30 cellular contexts compared by ENCODE assay signal in genomic region chr3:56296361-56296760, GRCh38.
"Had no signal": no experiment of that assay in that cellular context is flagged by ENCODE, and none has a peak within 500 bp of the region (broad histone marks: within the 10 kb centered on the region; RNA-seq: fewer than 3 reads in every experiment).

No MANE protein-coding gene starts in this region.

- DNase-seq: colonic mucosa; dermis blood vessel endothelial cell; effector memory CD4-positive, alpha-beta T cell; erythroblast; esophagus squamous epithelium; foreskin melanocyte; glutamatergic neuron; heart right ventricle; kidney; mucosa of descending colon; naive thymus-derived CD8-positive, alpha-beta T cell; pancreas; retina; right lobe of liver; stimulated activated CD4-positive, alpha-beta T cell treated with anti-CD3 and anti-CD28 coated beads, Interleukin-12 subunit alpha, Interleukin-12 subunit beta, amount 100 ng/mL, for 4 hours; stimulated activated CD4-positive, alpha-beta T cell treated with anti-CD3 and anti-CD28 coated beads, Interleukin-1b, Interleukin-23, amount 100 ng/mL, for 48 hours; stimulated activated CD4-positive, alpha-beta T cell treated with anti-CD3 and anti-CD28 coated beads, Interleukin-4, amount 100 ng/mL, for 1 hour; stimulated activated CD8-positive, alpha-beta memory T cell treated with anti-CD3 and anti-CD28 coated beads, Interleukin-4, amount 100 ng/mL, for 48 hours; stimulated activated naive CD4-positive, alpha-beta T cell; stimulated activated naive CD8-positive, alpha-beta T cell treated with anti-CD3 and anti-CD28 coated beads, Interleukin-15, amount 100 ng/mL, for 72 hours; transverse colon had no signal

- H3K4me2 ChIP-seq: smooth muscle cell had no signal

- H3K9me3 Mint-ChIP-seq: memory B cell; stimulated activated naive CD8-positive, alpha-beta T cell treated with anti-CD3 and anti-CD28 coated beads, Interleukin-15, amount 100 ng/mL, for 72 hours had no signal

- H3K4me3 Mint-ChIP-seq: memory B cell; mesothelial cell of epicardium; naive thymus-derived CD8-positive, alpha-beta T cell; stimulated activated naive CD8-positive, alpha-beta T cell treated with anti-CD3 and anti-CD28 coated beads, Interleukin-15, amount 100 ng/mL, for 72 hours had no signal

- H3K4me3 ChIP-seq: colonic mucosa, esophagus squamous epithelium, heart right ventricle, lung, mucosa of descending colon, pancreas, right lobe of liver, smooth muscle cell, suprapubic skin, transverse colon, vagina had no signal

- H3K27me3 ChIP-seq: colonic mucosa, heart right ventricle, neutrophil, pancreas, right lobe of liver, transverse colon, vagina had no signal

- H3K36me3 ChIP-seq: colonic mucosa, esophagus squamous epithelium, heart right ventricle, neutrophil, pancreas, right lobe of liver, suprapubic skin, transverse colon, vagina had no signal

- H3K27ac ChIP-seq: colonic mucosa, esophagus squamous epithelium, heart right ventricle, neutrophil, pancreas, right lobe of liver, suprapubic skin, transverse colon, vagina had no signal

- FAIRE-seq: endothelial cell of umbilical vein, kidney, pancreas had no signal

- H3K36me3 Mint-ChIP-seq: memory B cell; naive thymus-derived CD8-positive, alpha-beta T cell had no signal

- H3K9me3 ChIP-seq: colonic mucosa, esophagus squamous epithelium, heart right ventricle, mucosa of descending colon, neutrophil, pancreas, right lobe of liver, suprapubic skin, transverse colon, vagina had no signal

- H3K4me1 Mint-ChIP-seq: memory B cell; mesothelial cell of epicardium; naive thymus-derived CD8-positive, alpha-beta T cell had no signal

- H3K27ac Mint-ChIP-seq: memory B cell; mesothelial cell of epicardium; naive thymus-derived CD8-positive, alpha-beta T cell; stimulated activated naive CD8-positive, alpha-beta T cell treated with anti-CD3 and anti-CD28 coated beads, Interleukin-15, amount 100 ng/mL, for 72 hours had no signal

- H3K4me1 ChIP-seq: colonic mucosa, esophagus squamous epithelium, heart right ventricle, pancreas, right lobe of liver, suprapubic skin, transverse colon, vagina had no signal

- ATAC-seq: heart right ventricle; left lobe of liver; mucosa of descending colon; naive thymus-derived CD8-positive, alpha-beta T cell; pancreas; right lobe of liver; stimulated activated naive CD8-positive, alpha-beta T cell treated with anti-CD3 and anti-CD28 coated beads, Interleukin-15, amount 100 ng/mL, for 72 hours had no signal
